ENCODE assay signal across 8 cellular contexts in the genomic region with DNA sequence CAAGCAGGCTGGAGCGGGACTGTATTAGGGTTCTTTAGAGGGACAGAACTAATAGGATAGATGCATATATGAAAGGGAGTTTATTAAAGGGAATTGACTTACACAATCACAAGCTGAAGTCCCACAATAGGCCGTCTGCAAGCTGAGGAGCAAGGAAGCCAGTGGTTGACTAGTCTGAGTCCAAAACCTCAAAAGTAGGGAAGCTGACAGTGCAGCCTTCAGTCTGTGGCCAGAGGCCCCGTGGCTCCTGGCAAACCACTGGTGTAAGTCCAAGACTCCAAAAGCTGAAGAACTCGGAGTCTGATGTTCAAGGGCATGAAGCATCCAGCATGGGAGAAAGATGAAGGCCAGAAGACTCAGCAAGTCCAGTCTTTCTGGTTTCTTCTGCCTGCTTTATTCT.
DNase-seq lines count a peak whose midpoint lies in the region; ATAC-seq and TF ChIP-seq lines count a peak whose summit lies in the region.
"Not testable (repeated sequence)": the region's sequence is repeated elsewhere in the genome, so short reads cannot be mapped to it uniquely, and the experiment has no call there.

No MANE protein-coding gene starts in this region.

- H3K9me3 Mint-ChIP-seq in progenitor cell of endocrine pancreas (ENCODE audit: low read depth): not testable (repeated sequence)

- H3K4me1 ChIP-seq in BLaER1 treated with 17β-estradiol and CSF1 and Interleukin-3, amounts not matched to agents 10 nM and 100 nM: peaks cover 2 to 50% (median 11%) of the 10 kb centered on the region in 10 experiments; a peak in 18 of 20 replicates
- not testable (repeated sequence) for H3K4me1 ChIP-seq in lower lobe of right lung

- not testable (repeated sequence) for H4K20me1 ChIP-seq in BLaER1 treated with 17β-estradiol and CSF1 and Interleukin-3, amounts not matched to agents 10 nM and 100 nM

- not testable (repeated sequence) for H3K4me3 Mint-ChIP-seq in progenitor cell of endocrine pancreas (ENCODE audit: low read depth)

- H3K27ac Mint-ChIP-seq in progenitor cell of endocrine pancreas: peak overlapping the region; percentile 27

- not testable (repeated sequence) for H3K36me3 Mint-ChIP-seq in progenitor cell of endocrine pancreas (ENCODE audit: insufficient read depth)

- H3K36me3 ChIP-seq in BLaER1 treated with 17β-estradiol and CSF1 and Interleukin-3, amounts not matched to agents 10 nM and 100 nM; lower lobe of right lung: not testable (repeated sequence)

- peaks cover 17% of the 10 kb centered on the region for H3K4me1 Mint-ChIP-seq in progenitor cell of endocrine pancreas (ENCODE audit: low read depth)

- not testable (repeated sequence) for TF ChIP-seq CTCF in lower lobe of right lung (IDR thresholded peaks at IDR 0.05); progenitor cell of endocrine pancreas (IDR thresholded peaks at IDR 0.05; ENCODE audit: unreplicated experiment)

- 0 out of 22 replicates have a peak overlapping the region, but pooled peaks of 2 of the 11 experiments have one; percentile 5 to 17 for H3K27ac ChIP-seq in BLaER1 treated with 17β-estradiol and CSF1 and Interleukin-3, amounts not matched to agents 10 nM and 100 nM
- H3K27ac ChIP-seq in lower lobe of right lung: not testable (repeated sequence)

- H3K4me2 ChIP-seq in BLaER1 treated with 17β-estradiol and CSF1 and Interleukin-3, amounts not matched to agents 10 nM and 100 nM: peak overlapping the region in 6 of 11 experiments; percentile 30 to 86 (median 66); a peak in 12 of 22 replicates

- not testable (repeated sequence) for H3K9me3 ChIP-seq in BLaER1 treated with 17β-estradiol and CSF1 and Interleukin-3, amounts not matched to agents 10 nM and 100 nM (replicated peaks in 1 of 11); lower lobe of right lung

- H3K27me3 ChIP-seq in BLaER1 treated with 17β-estradiol and CSF1 and Interleukin-3, amounts not matched to agents 10 nM and 100 nM; lower lobe of right lung (ENCODE audit: low read depth): not testable (repeated sequence)

- not testable (repeated sequence) for H3K4me3 ChIP-seq in BLaER1 treated with 17β-estradiol and CSF1 and Interleukin-3, amounts not matched to agents 10 nM and 100 nM; lower lobe of right lung

- peak; percentile 46 to 61 for ATAC-seq in lower lobe of right lung

- DNase-seq in Kasumi-1 (lab: John Stamatoyannopoulos, UW): peak; percentile 56 to 57
- DNase-seq in MV-4-11 (lab: John Stamatoyannopoulos, UW): peak; percentile 94
- DNase-seq in NOMO-1 treated with dmso at 0.1 percent for 144 hours (lab: John Stamatoyannopoulos, UW; ENCODE audit: unreplicated experiment): peak; percentile 7
- peak; percentile 15 for DNase-seq in SIG-M5 treated with dmso at 0.1 percent for 504 hours (lab: John Stamatoyannopoulos, UW; ENCODE audit: unreplicated experiment)
- peak; percentile 49 for DNase-seq in UCSD-AML1 (lab: John Stamatoyannopoulos, UW; ENCODE audit: unreplicated experiment)
- not testable (repeated sequence) for DNase-seq in lower lobe of right lung; progenitor cell of endocrine pancreas (ENCODE audit: low spot score, unreplicated experiment)

- H3K27me3 Mint-ChIP-seq in progenitor cell of endocrine pancreas: peaks cover 82% of the 10 kb centered on the region

- intact Hi-C loops in lower lobe of right lung (cut with DNase I): not testable (repeated sequence)

- not testable (repeated sequence) for H3K9ac ChIP-seq in BLaER1 treated with 17β-estradiol and CSF1 and Interleukin-3, amounts not matched to agents 10 nM and 100 nM
